2 cellular contexts compared by ENCODE assay signal in the genomic region with DNA sequence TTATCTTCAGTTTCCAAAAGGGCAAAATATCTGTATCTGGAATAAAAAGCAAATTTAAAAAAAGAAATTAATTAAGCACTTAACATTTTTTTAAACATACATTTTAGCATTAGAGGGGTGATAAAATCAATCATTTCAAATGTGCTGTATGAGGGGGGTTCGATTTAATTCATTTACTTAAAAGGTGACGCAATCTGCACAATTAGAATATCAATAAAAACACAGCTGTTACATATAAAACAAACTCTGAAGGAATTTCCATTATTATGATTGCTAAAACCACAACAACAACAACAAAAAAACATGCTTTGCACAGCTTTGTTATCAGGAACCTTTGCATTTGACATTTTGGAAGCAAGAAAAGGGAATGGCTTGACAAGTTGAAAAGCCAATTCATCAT.
TF ChIP-seq lines count a peak whose summit lies in the region.

No MANE protein-coding gene starts in this region.

TF ChIP-seq in HepG2, 621 proteins besides CTCF, POLR2A, EP300 and RAD21:
- TF ChIP-seq CEBPB (IDR thresholded peaks at IDR 0.05; ENCODE audit: borderline replicate concordance, low read depth, low read length) (0 out of 2 replicates have a peak, but pooled peaks have one; percentile 2), ATF7 (IDR thresholded peaks at IDR 0.05) (peak; percentile 31; the same call in 1 of the 2 replicates), ATF7 (CRISPR knock-in tag; IDR thresholded peaks at IDR 0.05) (no peak)
- TF ChIP-seq, protein P1, sequence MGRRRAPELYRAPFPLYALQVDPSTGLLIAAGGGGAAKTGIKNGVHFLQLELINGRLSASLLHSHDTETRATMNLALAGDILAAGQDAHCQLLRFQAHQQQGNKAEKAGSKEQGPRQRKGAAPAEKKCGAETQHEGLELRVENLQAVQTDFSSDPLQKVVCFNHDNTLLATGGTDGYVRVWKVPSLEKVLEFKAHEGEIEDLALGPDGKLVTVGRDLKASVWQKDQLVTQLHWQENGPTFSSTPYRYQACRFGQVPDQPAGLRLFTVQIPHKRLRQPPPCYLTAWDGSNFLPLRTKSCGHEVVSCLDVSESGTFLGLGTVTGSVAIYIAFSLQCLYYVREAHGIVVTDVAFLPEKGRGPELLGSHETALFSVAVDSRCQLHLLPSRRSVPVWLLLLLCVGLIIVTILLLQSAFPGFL (CRISPR knock-in tag; IDR thresholded peaks at IDR 0.05): no peak

TF ChIP-seq in K562, 482 proteins besides CTCF, POLR2A, EP300 and RAD21:
- TF ChIP-seq, protein P2, sequence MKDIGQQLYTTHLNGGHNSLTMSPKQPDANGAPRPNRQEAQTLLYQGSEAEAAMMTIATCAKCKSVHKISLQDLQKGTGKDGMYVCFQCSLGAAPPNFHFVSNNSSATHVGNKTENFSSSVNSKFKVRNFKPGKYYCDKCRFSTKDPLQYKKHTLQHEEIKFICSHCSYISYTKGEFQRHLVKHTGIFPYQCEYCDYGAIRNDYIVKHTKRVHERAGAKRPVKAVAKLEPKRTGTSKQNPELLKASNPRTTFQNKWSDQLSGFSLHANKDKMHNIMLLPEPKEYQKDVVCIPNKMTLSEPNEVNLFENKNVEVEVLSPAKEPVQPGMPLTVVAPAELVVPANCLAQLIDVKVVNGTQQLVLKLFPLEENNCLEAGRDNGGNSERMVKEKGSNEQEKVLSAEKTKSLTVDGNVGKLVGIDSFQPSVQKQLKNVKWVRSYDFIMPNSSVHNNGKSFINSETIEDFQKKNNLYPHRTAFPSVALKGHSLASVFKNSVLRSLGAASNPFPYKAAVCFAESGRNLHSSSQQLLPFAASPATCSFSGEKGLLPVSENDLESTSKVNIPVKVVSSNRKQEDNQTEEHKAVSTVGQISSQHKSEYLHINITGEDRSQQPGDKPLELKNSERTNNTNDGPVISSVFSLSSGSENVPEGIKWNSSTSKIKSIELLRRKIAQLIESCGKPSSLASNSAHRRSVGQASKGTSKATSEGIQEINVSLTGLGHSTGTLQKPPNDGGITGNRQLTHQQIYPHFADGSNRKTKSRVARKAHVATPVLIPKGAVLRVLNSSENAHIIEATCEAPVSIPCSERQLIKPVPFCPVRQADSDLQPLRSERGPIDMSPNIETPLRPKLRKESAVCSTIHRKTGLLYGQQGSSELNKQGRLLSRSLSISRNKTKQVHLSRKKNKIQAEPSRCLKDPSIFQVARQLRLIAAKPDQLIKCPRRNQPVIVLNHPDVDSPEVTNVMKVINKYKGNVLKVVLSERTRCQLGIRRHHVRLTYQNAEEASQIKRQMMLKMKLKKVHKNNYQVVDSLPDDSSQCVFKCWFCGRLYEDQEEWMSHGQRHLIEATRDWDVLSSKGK (CRISPR knock-in tag; IDR thresholded peaks at IDR 0.05): no peak
- TF ChIP-seq LCOR (CRISPR knock-in tag; IDR thresholded peaks at IDR 0.05) (no peak), ATF3 (IDR thresholded peaks at IDR 0.05) (peak; percentile 22; the same call in 1 of the 2 replicates), ATF3 (CRISPR knock-in tag; conservative IDR thresholded peaks at IDR 0.05) (no peak), CEBPG (CRISPR knock-in tag; IDR thresholded peaks at IDR 0.05) (no peak), CEBPG (tag; conservative IDR thresholded peaks at IDR 0.05 in 1 of 2, IDR thresholded peaks at IDR 0.05 in 1 of 2) (peak in 1 of 2 experiments; percentile 42; a peak in 1 of 4 replicates), ZC3H4 (CRISPR knock-in tag; IDR thresholded peaks at IDR 0.05; ENCODE audit: borderline replicate concordance) (no peak), ZNF121 (CRISPR knock-in tag; conservative IDR thresholded peaks at IDR 0.05) (no peak), YBX1 (IDR thresholded peaks at IDR 0.05) (no peak), LARP7 (IDR thresholded peaks at IDR 0.05) (no peak), XRCC5 (IDR thresholded peaks at IDR 0.05; ENCODE audit: low read depth, low read length) (no peak), MTA1 (IDR thresholded peaks at IDR 0.05; ENCODE audit: borderline replicate concordance) (no peak)
- TF ChIP-seq, protein P3, sequence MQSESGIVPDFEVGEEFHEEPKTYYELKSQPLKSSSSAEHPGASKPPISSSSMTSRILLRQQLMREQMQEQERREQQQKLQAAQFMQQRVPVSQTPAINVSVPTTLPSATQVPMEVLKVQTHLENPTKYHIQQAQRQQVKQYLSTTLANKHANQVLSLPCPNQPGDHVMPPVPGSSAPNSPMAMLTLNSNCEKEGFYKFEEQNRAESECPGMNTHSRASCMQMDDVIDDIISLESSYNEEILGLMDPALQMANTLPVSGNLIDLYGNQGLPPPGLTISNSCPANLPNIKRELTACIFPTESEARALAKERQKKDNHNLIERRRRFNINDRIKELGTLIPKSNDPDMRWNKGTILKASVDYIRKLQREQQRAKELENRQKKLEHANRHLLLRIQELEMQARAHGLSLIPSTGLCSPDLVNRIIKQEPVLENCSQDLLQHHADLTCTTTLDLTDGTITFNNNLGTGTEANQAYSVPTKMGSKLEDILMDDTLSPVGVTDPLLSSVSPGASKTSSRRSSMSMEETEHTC (IDR thresholded peaks at IDR 0.05): no peak
